7 cellular contexts compared by ENCODE assay signal in the genomic region with DNA sequence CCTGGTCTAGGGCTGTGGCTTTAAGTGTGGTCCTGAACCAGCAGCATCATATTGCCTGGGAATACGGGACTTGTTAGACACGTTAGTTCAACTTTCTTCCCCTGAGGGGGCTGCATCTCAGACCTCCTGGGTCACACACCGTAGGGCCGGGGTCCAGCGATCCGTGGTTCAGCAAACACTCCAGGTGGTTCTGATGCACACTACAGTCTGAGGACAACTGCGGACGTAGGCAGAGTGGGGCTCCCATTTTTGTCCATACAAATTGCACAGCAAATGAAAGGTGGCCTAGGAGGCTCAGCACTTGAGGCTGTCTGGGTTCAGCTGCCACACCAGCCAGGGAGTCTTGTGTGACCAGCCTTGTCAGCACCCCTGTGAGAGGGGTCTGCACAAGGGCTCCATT.
"Had no signal": no experiment of that assay in that cellular context is flagged by ENCODE, and none has a peak within 500 bp of the region (broad histone marks: within the 10 kb centered on the region; RNA-seq: fewer than 3 reads in every experiment).

No MANE protein-coding gene starts in this region.

- DNase-seq: GDM1, GF-D8 had no signal

- FAIRE-seq: G401.6, GM12878, GM12892, GM18507, GM19239 had no signal

- H3K4me3 ChIP-seq: GM12878 had no signal

- ATAC-seq: GM12878 had no signal
